15 cellular contexts compared by ENCODE assay signal in the genomic region with DNA sequence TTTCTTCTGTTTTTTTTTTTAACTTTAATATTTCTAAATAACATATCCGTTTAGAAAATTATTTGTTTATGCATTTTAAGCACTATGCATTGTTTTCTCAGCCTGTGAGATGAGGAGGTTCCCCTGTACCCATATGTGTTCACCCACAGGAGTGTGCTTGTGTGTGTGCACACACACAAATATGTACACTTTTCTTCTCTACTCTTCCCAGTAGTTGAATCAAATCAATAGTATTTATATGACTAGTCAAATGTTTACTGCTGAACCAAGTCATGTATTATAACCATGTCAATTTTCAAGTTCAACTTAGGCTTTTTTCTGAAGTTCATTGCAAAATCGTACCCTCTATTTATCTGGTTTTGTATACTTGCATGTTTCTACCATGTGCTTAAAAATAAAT.
"Had no signal": no experiment of that assay in that cellular context is flagged by ENCODE, and none has a peak within 500 bp of the region (broad histone marks: within the 10 kb centered on the region; RNA-seq: fewer than 3 reads in every experiment).

No MANE protein-coding gene starts in this region.

- H3K27ac Mint-ChIP-seq: naive thymus-derived CD4-positive, alpha-beta T cell; WTC11 had no signal

- H3K36me3 Mint-ChIP-seq: naive thymus-derived CD4-positive, alpha-beta T cell; WTC11 had no signal

- H3K4me3 Mint-ChIP-seq: naive thymus-derived CD4-positive, alpha-beta T cell; WTC11 had no signal

- H3K27me3 Mint-ChIP-seq: naive thymus-derived CD4-positive, alpha-beta T cell had no signal

- FAIRE-seq: bronchial epithelial cell, small intestine had no signal

- H3K36me3 ChIP-seq: lower lobe of right lung, neutrophil, tibial nerve, vagina had no signal

- H3K9me3 ChIP-seq: lower lobe of right lung, neutrophil, tibial nerve, vagina had no signal

- H3K4me1 ChIP-seq: lower lobe of right lung had no signal

- ATAC-seq: lower lobe of right lung; naive thymus-derived CD4-positive, alpha-beta T cell; right cardiac atrium; WTC11 had no signal

- H3K27me3 ChIP-seq: dorsolateral prefrontal cortex, neutrophil, tibial nerve, vagina had no signal

- H3K27ac ChIP-seq: dorsolateral prefrontal cortex, lower lobe of right lung, neutrophil, tibial nerve, vagina had no signal

- H3K4me1 Mint-ChIP-seq: naive thymus-derived CD4-positive, alpha-beta T cell had no signal

- H3K9me3 Mint-ChIP-seq: WTC11 had no signal

- H3K4me3 ChIP-seq: dorsolateral prefrontal cortex, lower lobe of right lung, tibial nerve, vagina had no signal

- DNase-seq: activated naive CD4-positive, alpha-beta T cell; activated T-cell treated with anti-CD3 and anti-CD28 coated beads, Interleukin-2, amount 50 U/mL, for 48 hours; aorta; dorsolateral prefrontal cortex; lower lobe of right lung; midbrain; naive thymus-derived CD4-positive, alpha-beta T cell; posterior cingulate gyrus; right cardiac atrium; small intestine had no signal
